ENCODE assay signal across 3 cellular contexts in genomic region chr15:37377428-37377827, GRCh38.
"Had no signal": no experiment of that assay in that cellular context is flagged by ENCODE, and none has a peak within 500 bp of the region (broad histone marks: within the 10 kb centered on the region; RNA-seq: fewer than 3 reads in every experiment).

No MANE protein-coding gene starts in this region.

- H3K4me3 ChIP-seq: GM12878 had no signal

- DNase-seq: GDM1, GF-D8 had no signal

- ATAC-seq: GM12878 had no signal
